ENCODE assay signal across 22 cellular contexts in the genomic region with DNA sequence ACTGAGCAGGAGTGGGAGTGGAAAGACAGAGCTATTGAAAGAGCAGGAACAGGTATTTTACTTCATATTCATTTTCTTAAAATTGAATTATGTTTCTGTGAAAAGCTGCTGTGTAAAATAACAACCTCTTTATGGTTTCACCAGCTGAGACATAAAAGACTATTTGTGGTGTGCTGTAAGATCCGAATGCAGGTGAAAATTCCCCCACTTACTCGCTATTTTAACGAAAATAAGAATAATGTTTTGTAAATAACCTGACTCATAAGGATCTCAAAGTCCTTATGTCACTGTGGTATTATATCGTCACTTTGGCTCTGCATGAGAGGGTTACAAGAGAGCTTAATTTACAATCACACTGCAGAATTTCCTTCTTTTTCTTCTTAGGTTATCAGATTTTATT.
"Had no signal": no experiment of that assay in that cellular context is flagged by ENCODE, and none has a peak within 500 bp of the region (broad histone marks: within the 10 kb centered on the region; RNA-seq: fewer than 3 reads in every experiment).

No MANE protein-coding gene starts in this region.

- H3K4me1 Mint-ChIP-seq: T-cell had no signal

- H3K36me3 Mint-ChIP-seq: T-cell had no signal

- H3K36me3 ChIP-seq: MG63, SJSA1 had no signal

- H3K4me3 Mint-ChIP-seq: T-cell; T-helper 1 cell treated with Interleukin-12 subunit alpha and Interleukin-12 subunit beta and Interleukin-4 antibody, amounts not matched to agents 30 μg/mL and 1 μg/mL, for 36 hours had no signal

- ATAC-seq: HepG2, T-cell had no signal

- H3K4me3 ChIP-seq: MG63, SJSA1, SK-N-MC had no signal

- H3K27me3 ChIP-seq: MG63, SJSA1 had no signal

- H3K9me3 Mint-ChIP-seq: T-cell; T-helper 1 cell treated with Interleukin-12 subunit alpha and Interleukin-12 subunit beta and Interleukin-4 antibody, amounts not matched to agents 30 μg/mL and 1 μg/mL, for 36 hours had no signal

- H3K27ac Mint-ChIP-seq: T-cell; T-helper 1 cell treated with Interleukin-12 subunit alpha and Interleukin-12 subunit beta and Interleukin-4 antibody, amounts not matched to agents 30 μg/mL and 1 μg/mL, for 36 hours had no signal

- H3K9me3 ChIP-seq: MG63, SJSA1 had no signal

- H3K27ac ChIP-seq: SJSA1, SK-N-MC had no signal

- DNase-seq: IMR-90, Karpas-422, KG1, MG63, NCI-H1092 treated with DMSO at 0.1 percent for 48 hours, NCI-H1436, NCI-H187, NCI-H2029, NCI-H2081 treated with DMSO at 0.1 percent for 48 hours, NCI-H2171 treated with DMSO at 0.1 percent for 48 hours, NCI-H2227 treated with DMSO at 0.1 percent for 48 hours, NCI-H524, NCI-H69, NCI-H774, Right ventricle myocardium superior, RPMI8226, SIG-M5, T-cell had no signal
